In the genomic region with DNA sequence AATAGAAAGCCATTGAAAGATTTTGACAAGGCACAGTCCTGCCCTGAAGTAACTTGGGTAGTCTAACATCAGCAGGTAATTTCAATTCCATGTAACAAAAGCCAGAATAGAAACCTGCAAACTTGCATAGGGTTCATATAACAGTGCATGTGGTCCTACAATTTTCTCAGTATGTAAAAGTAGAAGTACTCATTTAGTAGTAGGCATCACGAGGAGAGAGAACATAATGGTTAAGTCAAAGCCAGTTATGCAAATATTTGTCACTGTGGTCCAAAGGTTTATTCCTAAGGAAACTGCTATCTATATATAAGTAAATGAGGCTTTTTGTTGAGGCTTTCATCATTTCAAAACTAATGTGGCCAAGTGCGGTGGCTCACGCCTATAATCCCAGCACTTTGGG, we compare ENCODE assay signal across 22 cellular contexts.
"Had no signal": no experiment of that assay in that cellular context is flagged by ENCODE, and none has a peak within 500 bp of the region (broad histone marks: within the 10 kb centered on the region; RNA-seq: fewer than 3 reads in every experiment).

No MANE protein-coding gene starts in this region.

- H3K9me3 Mint-ChIP-seq: activated T-helper 2 cell treated with anti-CD3 and anti-CD28 coated beads, Interferon-gamma antibody, Interleukin-2, Interleukin-4, amounts not matched to agents 10 μg/mL and 5 μg/mL and 100 μg/mL, durations not matched to agents 14 hours and 24 hours and 36 hours; brain; central memory CD8-positive, alpha-beta T cell; stimulated activated naive CD8-positive, alpha-beta T cell treated with anti-CD3 and anti-CD28 coated beads, Interleukin-15, Interleukin-2, amounts not matched to agents 100 ng/mL and 50 ng/mL, for 24 hours; T-cell; type B pancreatic cell had no signal

- ATAC-seq: left lobe of liver, SK-N-SH treated with all-trans-retinoic acid at 6 μM for 48 hours, T-cell had no signal

- H3K27me3 ChIP-seq: colonic mucosa had no signal

- H3K4me1 ChIP-seq: colonic mucosa had no signal

- H3K27ac ChIP-seq: colonic mucosa had no signal

- H3K9me3 ChIP-seq: colonic mucosa had no signal

- H3K4me3 Mint-ChIP-seq: brain; central memory CD8-positive, alpha-beta T cell; stimulated activated naive CD8-positive, alpha-beta T cell treated with anti-CD3 and anti-CD28 coated beads, Interleukin-15, Interleukin-2, amounts not matched to agents 100 ng/mL and 50 ng/mL, for 24 hours; T-cell; type B pancreatic cell had no signal

- DNase-seq: activated CD4-positive, alpha-beta T cell treated with anti-CD3 and anti-CD28 coated beads for 48 hours; activated CD4-positive, CD25-positive, alpha-beta regulatory T cell; activated naive CD4-positive, alpha-beta T cell treated with Interleukin-2 at 50 U/mL for 16 hours; activated T-cell treated with anti-CD3 and anti-CD28 coated beads for 4 hours; anterior cingulate cortex; colonic mucosa; foreskin melanocyte; glutamatergic neuron; occipital lobe; retina; stimulated activated CD4-positive, alpha-beta T cell treated with anti-CD3 and anti-CD28 coated beads, Interleukin-12 subunit alpha, Interleukin-12 subunit beta, amount 100 ng/mL, for 4 hours; stimulated activated CD4-positive, alpha-beta T cell treated with anti-CD3 and anti-CD28 coated beads, Interleukin-1b, Interleukin-23, amount 100 ng/mL, for 48 hours; T-cell; T-helper 9 cell had no signal

- H3K36me3 ChIP-seq: colonic mucosa had no signal

- H3K27ac Mint-ChIP-seq: activated T-helper 2 cell treated with anti-CD3 and anti-CD28 coated beads, Interferon-gamma antibody, Interleukin-2, Interleukin-4, amounts not matched to agents 10 μg/mL and 5 μg/mL and 100 μg/mL, durations not matched to agents 14 hours and 24 hours and 36 hours; brain; stimulated activated naive CD8-positive, alpha-beta T cell treated with anti-CD3 and anti-CD28 coated beads, Interleukin-15, Interleukin-2, amounts not matched to agents 100 ng/mL and 50 ng/mL, for 24 hours; T-cell; type B pancreatic cell had no signal

- H3K4me3 ChIP-seq: colonic mucosa had no signal

- FAIRE-seq: keratinocyte had no signal

- H3K27me3 Mint-ChIP-seq: brain; central memory CD8-positive, alpha-beta T cell; stimulated activated naive CD8-positive, alpha-beta T cell treated with anti-CD3 and anti-CD28 coated beads, Interleukin-15, Interleukin-2, amounts not matched to agents 100 ng/mL and 50 ng/mL, for 24 hours; T-cell; type B pancreatic cell had no signal
